10 cellular contexts compared by ENCODE assay signal in genomic region chr2:108460345-108461037, GRCh38. TPM values are rescaled to one million over a fixed set of nuclear protein-coding genes. Genes with fewer than 3 reads are reported as not detected.
DNase-seq lines count a peak whose midpoint lies in the region; ATAC-seq and TF ChIP-seq lines count a peak whose summit lies in the region.
"Had no signal": no experiment of that assay in that cellular context is flagged by ENCODE, and none has a peak within 500 bp of the region (broad histone marks: within the 10 kb centered on the region; RNA-seq: fewer than 3 reads in every experiment).

No MANE protein-coding gene starts in this region.

- no peak for TF ChIP-seq CTCF in natural killer cell (IDR thresholded peaks at IDR 0.05)

- intact Hi-C loops in activated naive CD4-positive, alpha-beta T cell treated with anti-CD3 and anti-CD28 coated beads for 36 hours (cut with micrococcal nuclease), result no loop called here
- intact Hi-C loops in natural killer cell (cut with micrococcal nuclease), result no loop called here

- H3K27ac ChIP-seq in effector memory CD4-positive, alpha-beta T cell (ENCODE audit: insufficient read depth, low read length, poor library complexity, severe bottlenecking), result no peak overlapping the region

- peaks cover 4% of the 10 kb centered on the region for H3K9me3 ChIP-seq in effector memory CD4-positive, alpha-beta T cell (ENCODE audit: control insufficient read depth, low read length)

- peaks cover 39% of the 10 kb centered on the region for H3K4me1 Mint-ChIP-seq in activated naive CD4-positive, alpha-beta T cell treated with anti-CD3 and anti-CD28 coated beads for 36 hours (ENCODE audit: low read depth)
- peaks cover 18% of the 10 kb centered on the region for H3K4me1 Mint-ChIP-seq in activated naive CD4-positive, alpha-beta T cell treated with anti-CD3 and anti-CD28 coated beads, Interleukin-2, amount 10 ng/mL, durations not matched to agents 7 days and 5 days
- peaks cover 47 to 51% of the 10 kb centered on the region in 2 donors for H3K4me1 Mint-ChIP-seq in natural killer cell

- CTCF ChIA-PET in activated naive CD4-positive, alpha-beta T cell treated with anti-CD3 and anti-CD28 coated beads for 36 hours (lab: Charles Lee), result no interaction called here
- CTCF ChIA-PET in activated naive CD4-positive, alpha-beta T cell treated with anti-CD3 and anti-CD28 coated beads, Interleukin-2, amount 10 ng/mL, durations not matched to agents 7 days and 5 days (lab: Charles Lee), result no interaction called here

- H3K27me3 Mint-ChIP-seq in activated naive CD4-positive, alpha-beta T cell treated with anti-CD3 and anti-CD28 coated beads for 36 hours (ENCODE audit: low read depth), result no peaks in the 10 kb centered on the region
- no peaks in the 10 kb centered on the region for H3K27me3 Mint-ChIP-seq in activated naive CD4-positive, alpha-beta T cell treated with anti-CD3 and anti-CD28 coated beads, Interleukin-2, amount 10 ng/mL, durations not matched to agents 7 days and 5 days
- H3K27me3 Mint-ChIP-seq in natural killer cell (ENCODE audit: low read depth in 2 of 2), result no peaks in the 10 kb centered on the region

- H3K27me3 ChIP-seq in effector memory CD4-positive, alpha-beta T cell (replicated peaks; ENCODE audit: control insufficient read depth, insufficient read depth, low read length, poor library complexity, severe bottlenecking), result no peaks in the 10 kb centered on the region

- peaks cover 64% of the 10 kb centered on the region for H3K36me3 ChIP-seq in effector memory CD4-positive, alpha-beta T cell (ENCODE audit: control insufficient read depth, insufficient read depth, low read length)

- peak overlapping the region; percentile 38 for H3K27ac Mint-ChIP-seq in activated naive CD4-positive, alpha-beta T cell treated with anti-CD3 and anti-CD28 coated beads for 36 hours
- H3K27ac Mint-ChIP-seq in activated naive CD4-positive, alpha-beta T cell treated with anti-CD3 and anti-CD28 coated beads, Interleukin-2, amount 10 ng/mL, durations not matched to agents 7 days and 5 days, result no peak overlapping the region
- H3K27ac Mint-ChIP-seq in natural killer cell, result peak overlapping the region; percentile 11 to 64

- H3K4me3 Mint-ChIP-seq in activated naive CD4-positive, alpha-beta T cell treated with anti-CD3 and anti-CD28 coated beads for 36 hours, result no peak overlapping the region
- H3K4me3 Mint-ChIP-seq in activated naive CD4-positive, alpha-beta T cell treated with anti-CD3 and anti-CD28 coated beads, Interleukin-2, amount 10 ng/mL, durations not matched to agents 7 days and 5 days, result no peak overlapping the region
- no peak overlapping the region for H3K4me3 Mint-ChIP-seq in natural killer cell

- DNase-seq in activated naive CD4-positive, alpha-beta T cell treated with anti-CD3 and anti-CD28 coated beads for 36 hours, result no peak
- no peak for DNase-seq in activated naive CD4-positive, alpha-beta T cell treated with anti-CD3 and anti-CD28 coated beads, Interleukin-2, amount 10 ng/mL, durations not matched to agents 7 days and 5 days
- DNase-seq in natural killer cell (no peak), 8988T (no peak)
- DNase-seq in effector memory CD4-positive, alpha-beta T cell, result no peak
- DNase-seq: glutamatergic neuron, NCI-H1930 had no signal

- peaks cover 74% of the 10 kb centered on the region for H3K36me3 Mint-ChIP-seq in activated naive CD4-positive, alpha-beta T cell treated with anti-CD3 and anti-CD28 coated beads for 36 hours (ENCODE audit: low read depth)
- H3K36me3 Mint-ChIP-seq in activated naive CD4-positive, alpha-beta T cell treated with anti-CD3 and anti-CD28 coated beads, Interleukin-2, amount 10 ng/mL, durations not matched to agents 7 days and 5 days, result peaks cover 82% of the 10 kb centered on the region
- peaks cover 57% of the 10 kb centered on the region for H3K36me3 Mint-ChIP-seq in natural killer cell

- no peak overlapping the region for H3K4me3 ChIP-seq in effector memory CD4-positive, alpha-beta T cell (ENCODE audit: insufficient read depth, low read depth, low read length, poor library complexity, severe bottlenecking)

- H3K9me3 Mint-ChIP-seq in activated naive CD4-positive, alpha-beta T cell treated with anti-CD3 and anti-CD28 coated beads for 36 hours, result peaks cover 11% of the 10 kb centered on the region
- H3K9me3 Mint-ChIP-seq in activated naive CD4-positive, alpha-beta T cell treated with anti-CD3 and anti-CD28 coated beads, Interleukin-2, amount 10 ng/mL, durations not matched to agents 7 days and 5 days, result peaks cover 24% of the 10 kb centered on the region
- H3K9me3 Mint-ChIP-seq in natural killer cell, result peaks cover 4 to 13% of the 10 kb centered on the region in 2 donors

- ATAC-seq in GM21619 (IDR thresholded peaks at IDR 0.05; ENCODE audit: unreplicated experiment) (peak; percentile 84), HG03378 (IDR thresholded peaks at IDR 0.05; ENCODE audit: unreplicated experiment) (peak; percentile 83), natural killer cell (no peak), GM19467 (IDR thresholded peaks at IDR 0.05; ENCODE audit: unreplicated experiment) (no peak)

- H3K4me1 ChIP-seq in effector memory CD4-positive, alpha-beta T cell (ENCODE audit: control insufficient read depth, insufficient read depth, low read length, poor library complexity, severe bottlenecking), result no peaks in the 10 kb centered on the region

RNA-seq across cellular contexts. Expression of gene GCC2, which starts 11.5 kb away (rescaled TPM):
- total RNA-seq in activated naive CD4-positive, alpha-beta T cell treated with anti-CD3 and anti-CD28 coated beads for 36 hours, result 10 to 100 TPM; 33.5 to 39.4 TPM
- 100 to 1,000 TPM in 1 of 3 donors, 10 to 100 TPM in 2; 84.8 to 110 (median 89.6) TPM for total RNA-seq in natural killer cell

Comparison
In these comparisons a context has a peak if more than half of its experiments do, and no peak if none do; other contexts are left out.
1. ATAC-seq: peak in GM21619 (single experiment) and HG03378 (single experiment); none in natural killer cell (0 of 3) and GM19467 (single experiment).